ENCODE assay signal across 12 cellular contexts in genomic region chr7:80859272-80859970, GRCh38. TPM values are rescaled to one million over a fixed set of nuclear protein-coding genes. Genes with fewer than 3 reads are reported as not detected.
DNase-seq lines count a peak whose midpoint lies in the region; ATAC-seq, FAIRE-seq and TF ChIP-seq lines count a peak whose summit lies in the region.
"Had no signal": no experiment of that assay in that cellular context is flagged by ENCODE, and none has a peak within 500 bp of the region (broad histone marks: within the 10 kb centered on the region; RNA-seq: fewer than 3 reads in every experiment).

No MANE protein-coding gene starts in this region.

- H3K4me3 Mint-ChIP-seq in activated CD8-positive, alpha-beta memory T cell treated with anti-CD3 and anti-CD28 coated beads, Interleukin-2, amount 10 ng/mL, durations not matched to agents 7 days and 5 days = no peak overlapping the region
- H3K4me3 Mint-ChIP-seq: CD8-positive, alpha-beta memory T cell; stimulated activated memory B cell treated with anti-CD40 and anti-IgM and Interleukin-4, amounts not matched to agents 10 μg/mL and 1 μg/mL and 100 μg/mL, for 72 hours had no signal

- H3K27ac ChIP-seq in SK-N-SH (ENCODE audit: low read depth in 2 of 2, low read length in 1 of 2) = peak overlapping the region in 1 of 2 experiments; percentile 39; a peak in 2 of 4 replicates
- no peak overlapping the region for H3K27ac ChIP-seq in foreskin keratinocyte

- no peaks in the 10 kb centered on the region for H3K27me3 Mint-ChIP-seq in activated CD8-positive, alpha-beta memory T cell treated with anti-CD3 and anti-CD28 coated beads, Interleukin-2, amount 10 ng/mL, durations not matched to agents 7 days and 5 days
- H3K27me3 Mint-ChIP-seq: CD8-positive, alpha-beta memory T cell; stimulated activated memory B cell treated with anti-CD40 and anti-IgM and Interleukin-4, amounts not matched to agents 10 μg/mL and 1 μg/mL and 100 μg/mL, for 72 hours had no signal

- ATAC-seq in foreskin keratinocyte = peak; percentile 20
- no peak for ATAC-seq in GM21528 (IDR thresholded peaks at IDR 0.05; ENCODE audit: low FRiP score, unreplicated experiment)
- ATAC-seq in activated CD8-positive, alpha-beta memory T cell treated with anti-CD3 and anti-CD28 coated beads, Interleukin-2, amount 10 ng/mL, durations not matched to agents 7 days and 5 days = no peak
- ATAC-seq in GM19455 (IDR thresholded peaks at IDR 0.05; ENCODE audit: unreplicated experiment) = no peak
- ATAC-seq: stimulated activated memory B cell treated with anti-CD40 and anti-IgM and Interleukin-4, amounts not matched to agents 10 μg/mL and 1 μg/mL and 100 μg/mL, for 72 hours had no signal

- CTCF ChIA-PET in SK-N-SH (lab: Yijun Ruan, JAX) = interaction anchor here (1.0 to 1.2 kb wide), 2 partner anchors 36 to 611 kb away, joined by 3 to 7 read pairs; no protein-coding TSS in a partner anchor
- CTCF ChIA-PET in activated CD8-positive, alpha-beta memory T cell treated with anti-CD3 and anti-CD28 coated beads, Interleukin-2, amount 10 ng/mL, durations not matched to agents 7 days and 5 days (lab: Charles Lee) = no interaction called here

- H3F3A ChIP-seq in SK-N-SH (replicated peaks; ENCODE audit: insufficient read depth) = peaks cover 7% of the 10 kb centered on the region

- FAIRE-seq in D721Med (lab: Jason Lieb, UNC) = peak; percentile 61

- DNase-seq in D721Med (ENCODE audit: insufficient read length, low spot score) (no peak), SK-N-SH (no peak), foreskin keratinocyte (no peak), renal cortical epithelial cell (ENCODE audit: low read depth) (peak; percentile 73)
- no peak for DNase-seq in stimulated activated CD4-positive, alpha-beta T cell treated with anti-CD3 and anti-CD28 coated beads, Interleukin-4, amount 100 ng/mL, for 4 hours
- no peak for DNase-seq in activated CD8-positive, alpha-beta memory T cell treated with anti-CD3 and anti-CD28 coated beads, Interleukin-2, amount 10 ng/mL, durations not matched to agents 7 days and 5 days
- DNase-seq: CD8-positive, alpha-beta memory T cell; cerebellar nuclear complex; NCI-H2081 had no signal

- peaks cover 6% of the 10 kb centered on the region for H3K9me3 Mint-ChIP-seq in activated CD8-positive, alpha-beta memory T cell treated with anti-CD3 and anti-CD28 coated beads, Interleukin-2, amount 10 ng/mL, durations not matched to agents 7 days and 5 days (ENCODE audit: low read depth)

- WGBS in SK-N-SH (ENCODE audit: low lambda C conversion rate) = 78% methylated on average over 6 of the region's 6 CpGs

- no peaks in the 10 kb centered on the region for H3K36me3 Mint-ChIP-seq in activated CD8-positive, alpha-beta memory T cell treated with anti-CD3 and anti-CD28 coated beads, Interleukin-2, amount 10 ng/mL, durations not matched to agents 7 days and 5 days
- H3K36me3 Mint-ChIP-seq: CD8-positive, alpha-beta memory T cell; stimulated activated memory B cell treated with anti-CD40 and anti-IgM and Interleukin-4, amounts not matched to agents 10 μg/mL and 1 μg/mL and 100 μg/mL, for 72 hours had no signal

- no peaks in the 10 kb centered on the region for H3K9me3 ChIP-seq in SK-N-SH

- H4K20me1 ChIP-seq in SK-N-SH (ENCODE audit: insufficient read depth) = no peaks in the 10 kb centered on the region

- no peaks in the 10 kb centered on the region for H3K27me3 ChIP-seq in SK-N-SH (ENCODE audit: insufficient read depth)
- H3K27me3 ChIP-seq in foreskin keratinocyte = no peaks in the 10 kb centered on the region

- no peak for TF ChIP-seq RAD21 in SK-N-SH (IDR thresholded peaks at IDR 0.05; ENCODE audit: low read length)

- POLR2A ChIA-PET in SK-N-SH (lab: Yijun Ruan, JAX) = no interaction called here

- no peak overlapping the region for H3K4me2 ChIP-seq in SK-N-SH

- no peak overlapping the region; the same call in 1 of the 2 replicates for H2AFZ ChIP-seq in SK-N-SH (ENCODE audit: low read depth)

- peaks cover 6 to 25% of the 10 kb centered on the region in 2 experiments; a peak in 3 of 4 replicates for H3K4me1 ChIP-seq in SK-N-SH (ENCODE audit: control insufficient read depth in 1 of 2, insufficient read depth in 2 of 2, low read depth in 1 of 2, low read length in 1 of 2)
- peaks cover 20% of the 10 kb centered on the region for H3K4me1 ChIP-seq in foreskin keratinocyte

- H3K36me3 ChIP-seq in SK-N-SH (replicated peaks in 1 of 2; ENCODE audit: control insufficient read depth in 1 of 2, insufficient read depth in 2 of 2, low read length in 1 of 2) = peaks cover 0 to 6% of the 10 kb centered on the region in 2 experiments

- TF ChIP-seq CTCF in D721Med (IDR thresholded peaks at IDR 0.05; ENCODE audit: insufficient read depth, missing control alignments) (no peak), SK-N-SH (IDR thresholded peaks at IDR 0.05) (no peak), foreskin keratinocyte (conservative IDR thresholded peaks at IDR 0.05) (no peak)

- no peak overlapping the region for H3K4me3 ChIP-seq in SK-N-SH (ENCODE audit: low read depth in 2 of 2, low read length in 1 of 2)

- no peak for TF ChIP-seq EP300 in SK-N-SH (IDR thresholded peaks at IDR 0.05; ENCODE audit: borderline replicate concordance in 1 of 2, low read depth in 1 of 2, low read length in 1 of 2)

- peaks cover 16% of the 10 kb centered on the region; the same call in 1 of the 2 replicates for H3K79me2 ChIP-seq in SK-N-SH (ENCODE audit: insufficient read depth)

- H3K9ac ChIP-seq in SK-N-SH = no peak overlapping the region

- H3K9me2 ChIP-seq in SK-N-SH = no peaks in the 10 kb centered on the region

- H3K4me1 Mint-ChIP-seq in activated CD8-positive, alpha-beta memory T cell treated with anti-CD3 and anti-CD28 coated beads, Interleukin-2, amount 10 ng/mL, durations not matched to agents 7 days and 5 days = no peaks in the 10 kb centered on the region
- H3K4me1 Mint-ChIP-seq: CD8-positive, alpha-beta memory T cell; stimulated activated memory B cell treated with anti-CD40 and anti-IgM and Interleukin-4, amounts not matched to agents 10 μg/mL and 1 μg/mL and 100 μg/mL, for 72 hours had no signal

- no peak overlapping the region for H3K27ac Mint-ChIP-seq in activated CD8-positive, alpha-beta memory T cell treated with anti-CD3 and anti-CD28 coated beads, Interleukin-2, amount 10 ng/mL, durations not matched to agents 7 days and 5 days
- H3K27ac Mint-ChIP-seq: CD8-positive, alpha-beta memory T cell; stimulated activated memory B cell treated with anti-CD40 and anti-IgM and Interleukin-4, amounts not matched to agents 10 μg/mL and 1 μg/mL and 100 μg/mL, for 72 hours had no signal

TF ChIP-seq in SK-N-SH, 30 proteins besides CTCF, POLR2A, EP300 and RAD21:
- TF ChIP-seq, protein P1, sequence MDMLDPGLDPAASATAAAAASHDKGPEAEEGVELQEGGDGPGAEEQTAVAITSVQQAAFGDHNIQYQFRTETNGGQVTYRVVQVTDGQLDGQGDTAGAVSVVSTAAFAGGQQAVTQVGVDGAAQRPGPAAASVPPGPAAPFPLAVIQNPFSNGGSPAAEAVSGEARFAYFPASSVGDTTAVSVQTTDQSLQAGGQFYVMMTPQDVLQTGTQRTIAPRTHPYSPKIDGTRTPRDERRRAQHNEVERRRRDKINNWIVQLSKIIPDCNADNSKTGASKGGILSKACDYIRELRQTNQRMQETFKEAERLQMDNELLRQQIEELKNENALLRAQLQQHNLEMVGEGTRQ (IDR thresholded peaks at IDR 0.05; ENCODE audit: borderline replicate concordance, low read depth, low read length) = no peak
- TF ChIP-seq MXI1 (IDR thresholded peaks at IDR 0.05; ENCODE audit: low read depth, low read length) = peak; percentile 53
- 0 out of 2 replicates have a peak, but pooled peaks have one; percentile 37 for TF ChIP-seq SIN3A (IDR thresholded peaks at IDR 0.05; ENCODE audit: borderline replicate concordance, low read depth, low read length)
- TF ChIP-seq, protein P2, sequence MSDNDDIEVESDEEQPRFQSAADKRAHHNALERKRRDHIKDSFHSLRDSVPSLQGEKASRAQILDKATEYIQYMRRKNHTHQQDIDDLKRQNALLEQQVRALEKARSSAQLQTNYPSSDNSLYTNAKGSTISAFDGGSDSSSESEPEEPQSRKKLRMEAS (IDR thresholded peaks at IDR 0.05; ENCODE audit: low read depth) = 0 out of 2 replicates have a peak, but pooled peaks have one; percentile 21

RNA-seq across cellular contexts. Expression of gene SEMA3C, which starts 59.4 kb away (rescaled TPM):
- polyA plus RNA-seq in SK-N-SH (2012; rRNA removed) (51.1 and 64.1 TPM in 2 replicates), foreskin keratinocyte (16.2 and 21.2 TPM in 2 replicates)
- 61.6 and 67.3 TPM in 2 replicates for polyA plus RNA-seq in SK-N-SH (2012; cell fraction: cytosol; rRNA removed)
- polyA plus RNA-seq in SK-N-SH (2012; cell fraction: nucleus; rRNA removed) = 66.6 and 76.1 TPM in 2 replicates
- total RNA-seq in foreskin keratinocyte (99.5 and 150 TPM in 2 replicates), renal cortical epithelial cell (173 and 349 TPM in 2 replicates)
- total RNA-seq in activated CD8-positive, alpha-beta memory T cell treated with anti-CD3 and anti-CD28 coated beads, Interleukin-2, amount 10 ng/mL, durations not matched to agents 7 days and 5 days = not detected
- total RNA-seq: CD8-positive, alpha-beta memory T cell had no signal
- polyA plus RNA-seq: CD8-positive, alpha-beta memory T cell had no signal

Comparison
In these comparisons a context has a peak if more than half of its experiments do, and no peak if none do; other contexts are left out.
1. RNA of gene SEMA3C, which starts 59.4 kb away (total RNA-seq): 173 to 349 TPM in renal cortical epithelial cell and 99.5 to 150 TPM in foreskin keratinocyte; not detected in activated CD8-positive, alpha-beta memory T cell treated with anti-CD3 and anti-CD28 coated beads, Interleukin-2, amount 10 ng/mL, durations not matched to agents 7 days and 5 days; every median in the first group is over 100 times any median in the second.